In the genomic region with DNA sequence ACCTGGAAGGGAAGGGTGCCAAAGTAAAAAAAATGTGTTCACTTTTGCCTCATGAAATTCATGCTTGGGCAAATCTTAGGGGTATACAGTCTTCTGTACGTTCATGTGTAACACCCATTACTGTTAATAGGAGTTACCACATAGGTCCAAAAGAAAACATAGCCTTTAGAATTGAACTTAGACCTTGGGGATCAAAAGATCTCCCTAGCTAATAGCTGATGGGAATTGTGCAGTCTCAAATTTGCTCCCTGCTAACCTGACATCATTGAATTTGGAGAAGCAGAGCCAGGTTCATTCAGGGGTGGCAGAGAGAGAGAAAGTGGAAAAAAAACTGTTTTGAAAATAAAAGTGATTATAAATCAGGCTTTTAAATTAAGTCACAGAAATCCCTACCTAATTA, we compare ENCODE assay signal across 23 cellular contexts. TPM values are rescaled to one million over a fixed set of nuclear protein-coding genes. Genes with fewer than 3 reads are reported as not detected.
"Had no signal": no experiment of that assay in that cellular context is flagged by ENCODE, and none has a peak within 500 bp of the region (broad histone marks: within the 10 kb centered on the region; RNA-seq: fewer than 3 reads in every experiment).

No MANE protein-coding gene starts in this region.

- H3K27me3 ChIP-seq: esophagus muscularis mucosa, gastroesophageal sphincter, spleen, thyroid gland had no signal

- DNase-seq: cerebellar nuclear complex; effector memory CD8-positive, alpha-beta T cell; foreskin fibroblast; glutamatergic neuron; islet precursor cell; left ventricle myocardium superior; mucosa of descending colon; naive thymus-derived CD8-positive, alpha-beta T cell; psoas muscle; retina; spleen; stimulated activated CD4-positive, alpha-beta T cell treated with anti-CD3 and anti-CD28 coated beads, Interleukin-15, amount 100 ng/mL, for 24 hours; stimulated activated CD4-positive, alpha-beta T cell treated with anti-CD3 and anti-CD28 coated beads, Interleukin-1b, Interleukin-23, amount 100 ng/mL, for 48 hours; stimulated activated CD4-positive, alpha-beta T cell treated with anti-CD3 and anti-CD28 coated beads, Interleukin-4, amount 100 ng/mL, for 24 hours; thyroid gland had no signal

- H3K9me3 ChIP-seq: esophagus muscularis mucosa, gastroesophageal sphincter, mucosa of descending colon, psoas muscle, spleen, thyroid gland had no signal

- H3K36me3 Mint-ChIP-seq: naive thymus-derived CD8-positive, alpha-beta T cell; stimulated activated memory B cell treated with anti-CD40 and anti-IgM and Interleukin-4, amounts not matched to agents 10 μg/mL and 1 μg/mL and 100 μg/mL, for 72 hours; type B pancreatic cell had no signal

- H3K36me3 ChIP-seq: esophagus muscularis mucosa, gastroesophageal sphincter, spleen, thyroid gland had no signal

- H3K27ac Mint-ChIP-seq: dendritic cell treated with granulocyte-macrophage colony-stimulating factor and Interleukin-4, amounts not matched to agents 40 ng/mL and 50 ng/mL, for 4 days; effector memory CD8-positive, alpha-beta T cell; naive thymus-derived CD8-positive, alpha-beta T cell; stimulated activated memory B cell treated with anti-CD40 and anti-IgM and Interleukin-4, amounts not matched to agents 10 μg/mL and 1 μg/mL and 100 μg/mL, for 72 hours; stimulated activated naive CD8-positive, alpha-beta T cell treated with anti-CD3 and anti-CD28 coated beads, Interleukin-15, Interleukin-2, amounts not matched to agents 100 ng/mL and 50 ng/mL, for 24 hours had no signal

- H3K9me3 Mint-ChIP-seq: dendritic cell treated with granulocyte-macrophage colony-stimulating factor and Interleukin-4, amounts not matched to agents 40 ng/mL and 50 ng/mL, for 4 days; effector memory CD8-positive, alpha-beta T cell; naive thymus-derived CD8-positive, alpha-beta T cell; neural crest cell; stimulated activated memory B cell treated with anti-CD40 and anti-IgM and Interleukin-4, amounts not matched to agents 10 μg/mL and 1 μg/mL and 100 μg/mL, for 72 hours; stimulated activated naive CD8-positive, alpha-beta T cell treated with anti-CD3 and anti-CD28 coated beads, Interleukin-15, Interleukin-2, amounts not matched to agents 100 ng/mL and 50 ng/mL, for 24 hours; type B pancreatic cell had no signal

- H3K27ac ChIP-seq: epithelial cell of prostate, esophagus muscularis mucosa, gastroesophageal sphincter, spleen, thyroid gland had no signal

- H3K4me1 Mint-ChIP-seq: naive thymus-derived CD8-positive, alpha-beta T cell; neural crest cell had no signal

- ATAC-seq: effector memory CD8-positive, alpha-beta T cell; gastroesophageal sphincter; left ventricle myocardium superior; mucosa of descending colon; naive thymus-derived CD8-positive, alpha-beta T cell; stimulated activated memory B cell treated with anti-CD40 and anti-IgM and Interleukin-4, amounts not matched to agents 10 μg/mL and 1 μg/mL and 100 μg/mL, for 72 hours had no signal

- H3K4me3 Mint-ChIP-seq: dendritic cell treated with granulocyte-macrophage colony-stimulating factor and Interleukin-4, amounts not matched to agents 40 ng/mL and 50 ng/mL, for 4 days; effector memory CD8-positive, alpha-beta T cell; naive thymus-derived CD8-positive, alpha-beta T cell; neural crest cell; stimulated activated memory B cell treated with anti-CD40 and anti-IgM and Interleukin-4, amounts not matched to agents 10 μg/mL and 1 μg/mL and 100 μg/mL, for 72 hours; stimulated activated naive CD8-positive, alpha-beta T cell treated with anti-CD3 and anti-CD28 coated beads, Interleukin-15, Interleukin-2, amounts not matched to agents 100 ng/mL and 50 ng/mL, for 24 hours; type B pancreatic cell had no signal

- H3K4me3 ChIP-seq: esophagus muscularis mucosa, gastroesophageal sphincter, mucosa of descending colon, psoas muscle, spleen, thyroid gland had no signal

- H3K27me3 Mint-ChIP-seq: dendritic cell treated with granulocyte-macrophage colony-stimulating factor and Interleukin-4, amounts not matched to agents 40 ng/mL and 50 ng/mL, for 4 days; type B pancreatic cell had no signal

RNA-seq across cellular contexts. Expression of gene CNRIP1, which starts 39.4 kb away (rescaled TPM):
- total RNA-seq: naive thymus-derived CD8-positive, alpha-beta T cell had no signal
